Comparison of ENCODE assay signal across 16 cellular contexts in the genomic region with DNA sequence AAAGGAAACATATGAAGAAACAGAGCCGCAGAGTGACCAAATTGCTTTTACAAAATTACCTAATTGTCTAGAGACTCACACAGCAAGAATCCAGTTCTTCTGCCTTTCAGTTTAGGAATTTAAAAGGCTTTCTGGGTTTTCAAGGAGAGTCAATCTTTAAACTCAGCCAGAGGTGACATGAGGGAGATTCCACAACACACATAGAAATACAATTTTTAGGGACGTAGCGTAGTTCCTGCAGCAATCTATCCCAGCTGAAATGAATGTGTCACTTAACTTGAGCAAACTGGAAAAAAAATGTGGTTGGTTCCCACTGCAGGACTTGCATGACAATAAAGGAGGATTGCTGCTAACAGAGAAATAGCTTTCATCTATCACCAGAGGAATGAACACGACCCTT.
DNase-seq lines count a peak whose midpoint lies in the region; ATAC-seq and TF ChIP-seq lines count a peak whose summit lies in the region.
"Had no signal": no experiment of that assay in that cellular context is flagged by ENCODE, and none has a peak within 500 bp of the region (broad histone marks: within the 10 kb centered on the region; RNA-seq: fewer than 3 reads in every experiment).

No MANE protein-coding gene starts in this region.

- H3K36me3 Mint-ChIP-seq in WTC11: no peaks in the 10 kb centered on the region
- H3K36me3 Mint-ChIP-seq: CD4-positive, CD25-positive, alpha-beta regulatory T cell; CD8-positive, alpha-beta memory T cell; IgD-negative memory B cell had no signal

- no peak overlapping the region for H2BK12ac ChIP-seq in trophoblast cell (ENCODE audit: low read length)

- no peak overlapping the region for H3K14ac ChIP-seq in trophoblast cell (ENCODE audit: low read length)

- ATAC-seq in WTC11: no peak; the same call in 1 of the 2 replicates
- ATAC-seq: HepG2 had no signal

- POLR2A ChIA-PET in WTC11 (lab: Charles Lee): no interaction called here

- H2AFZ ChIP-seq in trophoblast cell (ENCODE audit: insufficient read depth, low read length, poor library complexity): no peak overlapping the region

- DNase-seq in WTC11 (ENCODE audit: low spot score) (no peak), islet precursor cell (peak; percentile 57), trophoblast cell (peak; percentile 74 to 95), MG63 (no peak), NCI-H446 (lab: John Stamatoyannopoulos, UW) (no peak)
- no peak for DNase-seq in activated naive CD4-positive, alpha-beta T cell (lab: John Stamatoyannopoulos, UW)
- DNase-seq: C1 segment of cervical spinal cord; CD4-positive, CD25-positive, alpha-beta regulatory T cell; CD8-positive, alpha-beta memory T cell; COR-L47; DMS 273 treated with DMSO at 0.1 percent for 48 hours; GDM1 had no signal

- no peak overlapping the region for H2AK5ac ChIP-seq in trophoblast cell (ENCODE audit: low read length)

- peak overlapping the region; percentile 76 for H3K27ac ChIP-seq in trophoblast cell (ENCODE audit: low read depth, low read length)

- H3K79me1 ChIP-seq in trophoblast cell (ENCODE audit: low read length): peaks cover 2% of the 10 kb centered on the region

- H2BK5ac ChIP-seq in trophoblast cell (ENCODE audit: low read depth, low read length, poor library complexity): no peak overlapping the region

- H3K9me3 Mint-ChIP-seq in WTC11: no peaks in the 10 kb centered on the region

- H3K4me1 ChIP-seq in trophoblast cell (ENCODE audit: control insufficient read depth in 1 of 2, insufficient read depth in 2 of 2, low read length in 2 of 2): peaks cover 0 to 1% of the 10 kb centered on the region in 2 experiments
- H3K4me1 ChIP-seq: HAP-1 had no signal

- H3K79me2 ChIP-seq in trophoblast cell (ENCODE audit: control insufficient read depth, insufficient read depth, low read length, poor library complexity): no peaks in the 10 kb centered on the region

- no peak overlapping the region for H4K91ac ChIP-seq in trophoblast cell (ENCODE audit: low read depth, low read length)

- H3K27ac Mint-ChIP-seq in WTC11: peak overlapping the region; percentile 45; the same call in 1 of the 2 replicates
- H3K27ac Mint-ChIP-seq: B cell; CD4-positive, CD25-positive, alpha-beta regulatory T cell; CD8-positive, alpha-beta memory T cell; IgD-negative memory B cell had no signal

- CTCF ChIA-PET in WTC11 (lab: Charles Lee): no interaction called here

- H3K27me3 Mint-ChIP-seq in WTC11 (ENCODE audit: low read depth): no peaks in the 10 kb centered on the region
- H3K27me3 Mint-ChIP-seq: B cell; CD4-positive, CD25-positive, alpha-beta regulatory T cell; CD8-positive, alpha-beta memory T cell had no signal

- no peak overlapping the region for H3K4me3 Mint-ChIP-seq in WTC11
- H3K4me3 Mint-ChIP-seq: B cell; CD4-positive, CD25-positive, alpha-beta regulatory T cell; CD8-positive, alpha-beta memory T cell; IgD-negative memory B cell had no signal

- H3K23ac ChIP-seq in trophoblast cell (ENCODE audit: low read length): no peak overlapping the region

- H3K18ac ChIP-seq in trophoblast cell (ENCODE audit: low read length): no peak overlapping the region

- no peak overlapping the region for H4K12ac ChIP-seq in trophoblast cell (ENCODE audit: low read depth, low read length)

- no peak overlapping the region for H2BK120ac ChIP-seq in trophoblast cell (ENCODE audit: insufficient read depth, low read length, poor library complexity)

- no peak overlapping the region for H3K9ac ChIP-seq in trophoblast cell (ENCODE audit: low read length)

- H4K8ac ChIP-seq in trophoblast cell (ENCODE audit: low read depth, low read length): no peak overlapping the region

- H3K4ac ChIP-seq in trophoblast cell (ENCODE audit: low read depth, low read length): no peak overlapping the region

- H3K4me2 ChIP-seq in trophoblast cell (ENCODE audit: low read length): peak overlapping the region; percentile 47

- H3K4me1 Mint-ChIP-seq in WTC11: peaks cover 11% of the 10 kb centered on the region
- H3K4me1 Mint-ChIP-seq: B cell; CD4-positive, CD25-positive, alpha-beta regulatory T cell; CD8-positive, alpha-beta memory T cell; IgD-negative memory B cell had no signal

- H3K27me3 ChIP-seq in trophoblast cell (ENCODE audit: insufficient read depth, low read length) (no peaks in the 10 kb centered on the region), MG63 (peaks cover 2% of the 10 kb centered on the region; the same call in 1 of the 2 replicates)

- H3K4me3 ChIP-seq in trophoblast cell (ENCODE audit: low read depth, low read length) (no peak overlapping the region), MG63 (no peak overlapping the region)
- H3K4me3 ChIP-seq: HAP-1 had no signal

- no peaks in the 10 kb centered on the region for H3K9me3 ChIP-seq in trophoblast cell (ENCODE audit: insufficient read depth, low read depth, low read length)
- no peaks in the 10 kb centered on the region for H3K9me3 ChIP-seq in MG63
- H3K9me3 ChIP-seq: HAP-1 had no signal

- H3K36me3 ChIP-seq in trophoblast cell (ENCODE audit: control insufficient read depth in 1 of 2, insufficient read depth in 2 of 2, low read length in 2 of 2) (no peaks in the 10 kb centered on the region), MG63 (no peaks in the 10 kb centered on the region)
- H3K36me3 ChIP-seq: HAP-1 had no signal

- WGBS in trophoblast cell (ENCODE audit: extremely low coverage, insufficient coverage, insufficient read length): no CpG with 5 or more reads among the region's 4 CpGs

- no peak for TF ChIP-seq CTCF in WTC11 (IDR thresholded peaks at IDR 0.05)

TF ChIP-seq in WTC11, 78 proteins besides CTCF, POLR2A, EP300 and RAD21:
- TF ChIP-seq MAX (CRISPR knock-in tag; IDR thresholded peaks at IDR 0.05) (no peak), ETV6 (CRISPR knock-in tag; IDR thresholded peaks at IDR 0.05) (no peak), ZBTB43 (CRISPR knock-in tag; IDR thresholded peaks at IDR 0.05) (no peak), SP1 (CRISPR knock-in tag; conservative IDR thresholded peaks at IDR 0.05) (no peak), TEAD1 (CRISPR knock-in tag; IDR thresholded peaks at IDR 0.05) (no peak), MXD4 (CRISPR knock-in tag; IDR thresholded peaks at IDR 0.05; ENCODE audit: borderline replicate concordance) (no peak), E2F1 (CRISPR knock-in tag; IDR thresholded peaks at IDR 0.05) (no peak), FOXP4 (CRISPR knock-in tag; IDR thresholded peaks at IDR 0.05) (no peak), ZNF317 (CRISPR knock-in tag; IDR thresholded peaks at IDR 0.05; ENCODE audit: borderline replicate concordance, low read depth) (no peak)

Comparison
In these comparisons a context has a peak if more than half of its experiments do, and no peak if none do; other contexts are left out.
1. DNase-seq: peak in islet precursor cell (single experiment) and trophoblast cell (2 of 2); none in WTC11 (single experiment), MG63 (single experiment), NCI-H446 (0 of 2) and activated naive CD4-positive, alpha-beta T cell (0 of 4).